Comparison of ENCODE assay signal across 16 cellular contexts in genomic region chr10:131729361-131729760, GRCh38.
"Had no signal": no experiment of that assay in that cellular context is flagged by ENCODE, and none has a peak within 500 bp of the region (broad histone marks: within the 10 kb centered on the region; RNA-seq: fewer than 3 reads in every experiment).

No MANE protein-coding gene starts in this region.

- H3K4me3 ChIP-seq: esophagus squamous epithelium, lung, transverse colon had no signal

- ATAC-seq: activated naive CD4-positive, alpha-beta T cell treated with anti-CD3 and anti-CD28 coated beads, Interleukin-2, amount 50 U/mL, for 72 hours; stimulated activated naive B cell treated with anti-CD40 and anti-IgM and Interleukin-4, amounts not matched to agents 10 μg/mL and 1 μg/mL and 100 μg/mL, for 72 hours had no signal

- H3K36me3 ChIP-seq: esophagus squamous epithelium, transverse colon had no signal

- H3K27me3 ChIP-seq: transverse colon had no signal

- DNase-seq: activated CD4-positive, alpha-beta T cell treated with anti-CD3 and anti-CD28 coated beads, Interleukin-2, amount 10 ng/mL, durations not matched to agents 7 days and 5 days; activated T-cell treated with anti-CD3 and anti-CD28 coated beads, Interleukin-2, amount 50 U/mL, for 24 hours; amniotic stem cell; caudate nucleus; esophagus squamous epithelium; hippocampal formation; kidney glomerular epithelial cell; retina; stimulated activated CD4-positive, alpha-beta T cell treated with anti-CD3 and anti-CD28 coated beads, Interleukin-2, amount 100 ng/mL, for 48 hours; stimulated activated naive B cell treated with anti-CD40 and anti-IgM and Interleukin-4, amounts not matched to agents 10 μg/mL and 1 μg/mL and 100 μg/mL, for 72 hours; substantia nigra; transverse colon had no signal

- H3K27ac ChIP-seq: esophagus squamous epithelium, transverse colon had no signal

- FAIRE-seq: colon, endothelial cell of umbilical vein had no signal

- H3K9me3 ChIP-seq: transverse colon had no signal
